In genomic region chr5:6557807-6558575, GRCh38 we compare ENCODE assay signal across 17 cellular contexts.
DNase-seq lines count a peak whose midpoint lies in the region; ATAC-seq and TF ChIP-seq lines count a peak whose summit lies in the region.
"Had no signal": no experiment of that assay in that cellular context is flagged by ENCODE, and none has a peak within 500 bp of the region (broad histone marks: within the 10 kb centered on the region; RNA-seq: fewer than 3 reads in every experiment).

No MANE protein-coding gene starts in this region.

- H3K4me3 ChIP-seq in IMR-90 (ENCODE audit: insufficient read depth, low read depth, low read length) (no peak overlapping the region), esophagus muscularis mucosa (no peak overlapping the region)
- H3K4me3 ChIP-seq: GM23248 had no signal

- BruUV-seq in IMR-90 (replicated peaks; lab: Mats Ljungman, UMichigan), result no TSS peak

- H3K4me1 Mint-ChIP-seq in osteocyte (ENCODE audit: unreplicated experiment), result peaks cover 12% of the 10 kb centered on the region
- H3K4me1 Mint-ChIP-seq: CD4-positive, alpha-beta memory T cell had no signal

- H2BK20ac ChIP-seq in IMR-90 (ENCODE audit: low read depth, low read length), result no peak overlapping the region

- no peak overlapping the region for H3K14ac ChIP-seq in IMR-90 (replicated peaks; ENCODE audit: low read depth, low read length)

- no peak overlapping the region for H3K4ac ChIP-seq in IMR-90 (ENCODE audit: low read depth, low read length)

- H3K18ac ChIP-seq in IMR-90 (ENCODE audit: low read depth, low read length), result no peak overlapping the region

- POLR2A ChIA-PET in IMR-90 (lab: Charles Lee; ENCODE audit: unreplicated experiment), result no interaction called here

- H3K27ac Mint-ChIP-seq in osteocyte (ENCODE audit: unreplicated experiment), result no peak overlapping the region
- H3K27ac Mint-ChIP-seq: CD4-positive, alpha-beta memory T cell; HFFc6 had no signal

- H4K8ac ChIP-seq in IMR-90 (ENCODE audit: low read depth in 2 of 2, low read length in 2 of 2), result no peak overlapping the region

- H3K79me1 ChIP-seq in IMR-90 (ENCODE audit: low read depth in 1 of 2, low read length in 2 of 2), result no peaks in the 10 kb centered on the region

- peaks cover 7% of the 10 kb centered on the region for H3K27me3 Mint-ChIP-seq in osteocyte (ENCODE audit: unreplicated experiment)

- H2AK5ac ChIP-seq in IMR-90 (ENCODE audit: low read depth, low read length), result no peak overlapping the region

- intact Hi-C loops in IMR-90 (cut with micrococcal nuclease) (no loop called here), esophagus muscularis mucosa (cut with DNase I) (no loop called here)

- no peak overlapping the region for H2BK15ac ChIP-seq in IMR-90 (ENCODE audit: low read depth, low read length)

- WGBS in IMR-90 (ENCODE audit: extremely low coverage in 2 of 2, insufficient read length in 1 of 2), 2 experiments, result 45% methylated on average over 2 of the region's 6 CpGs; no CpG with 5 or more reads in 1 of the 2 experiments
- 90% methylated on average over 6 of the region's 6 CpGs for WGBS in esophagus muscularis mucosa

- no peaks in the 10 kb centered on the region for H3K4me1 ChIP-seq in IMR-90 (ENCODE audit: control insufficient read depth, insufficient read depth, low read length)
- H3K4me1 ChIP-seq in esophagus muscularis mucosa, result no peaks in the 10 kb centered on the region

- H3K36me3 Mint-ChIP-seq in osteocyte (ENCODE audit: unreplicated experiment), result no peaks in the 10 kb centered on the region
- H3K36me3 Mint-ChIP-seq: CD4-positive, alpha-beta memory T cell had no signal

- TF ChIP-seq RAD21 in IMR-90 (IDR thresholded peaks at IDR 0.05; ENCODE audit: low read length), result no peak

- peak overlapping the region; percentile 24 for H2AK9ac ChIP-seq in IMR-90 (replicated peaks; ENCODE audit: low read depth, low read length, poor library complexity)

- no peaks in the 10 kb centered on the region for H3K9me3 Mint-ChIP-seq in osteocyte (ENCODE audit: unreplicated experiment)
- H3K9me3 Mint-ChIP-seq: HFFc6 had no signal

- no peaks in the 10 kb centered on the region for H3K36me3 ChIP-seq in IMR-90 (ENCODE audit: control insufficient read depth, insufficient read depth, low read length)
- H3K36me3 ChIP-seq in esophagus muscularis mucosa, result no peaks in the 10 kb centered on the region

- in situ Hi-C loops in IMR-90 (cut with MboI; ENCODE audit: low sequenced_read_pairs), result no loop called here

- H3K9ac ChIP-seq in IMR-90 (ENCODE audit: low read depth, low read length), result no peak overlapping the region
- H3K9ac ChIP-seq: GM23248 had no signal

- H4K5ac ChIP-seq in IMR-90 (ENCODE audit: low read depth, low read length), result no peak overlapping the region

- H3K9me3 ChIP-seq in IMR-90 (ENCODE audit: control insufficient read depth, insufficient read depth, low read length), result no peaks in the 10 kb centered on the region
- H3K9me3 ChIP-seq in esophagus muscularis mucosa, result peaks cover 0 to 3% (median 0%) of the 10 kb centered on the region in 4 donors

- H2AFZ ChIP-seq in IMR-90 (replicated peaks; ENCODE audit: low read length, poor library complexity), result no peak overlapping the region
- H2AFZ ChIP-seq: GM23248 had no signal

- H3K4me2 ChIP-seq in IMR-90 (ENCODE audit: low read depth, low read length), result no peak overlapping the region

- no peak overlapping the region for H3K23ac ChIP-seq in IMR-90 (ENCODE audit: low read depth, low read length)

- H3K56ac ChIP-seq in IMR-90 (ENCODE audit: extremely low read depth, insufficient read depth, low read length), result no peak overlapping the region

- no peak overlapping the region for H3K27ac ChIP-seq in IMR-90 (ENCODE audit: insufficient read depth, low read length)
- no peak overlapping the region for H3K27ac ChIP-seq in esophagus muscularis mucosa (replicated peaks in 1 of 4)
- H3K27ac ChIP-seq: GM23248 had no signal

- no peak overlapping the region for H2BK5ac ChIP-seq in IMR-90 (ENCODE audit: low read depth, low read length, poor library complexity, severe bottlenecking)

- TF ChIP-seq POLR2A in IMR-90 (IDR thresholded peaks at IDR 0.05; ENCODE audit: low read depth, low read length), result no peak
- no peak for TF ChIP-seq POLR2A in esophagus muscularis mucosa (IDR thresholded peaks at IDR 0.05; ENCODE audit: low read depth)

- H3K4me3 Mint-ChIP-seq in osteocyte (ENCODE audit: unreplicated experiment), result no peak overlapping the region
- H3K4me3 Mint-ChIP-seq: CD4-positive, alpha-beta memory T cell; HFFc6 had no signal

- dilution Hi-C loops in IMR-90 (cut with HindIII; ENCODE audit: low sequenced_read_pairs, unreplicated experiment), result no loop called here

- no peaks in the 10 kb centered on the region for H3K9me1 ChIP-seq in IMR-90 (ENCODE audit: insufficient read depth, low read length)

- no peaks in the 10 kb centered on the region for H3K27me3 ChIP-seq in IMR-90 (ENCODE audit: control insufficient read depth, insufficient read depth, low read length)
- H3K27me3 ChIP-seq in esophagus muscularis mucosa, result peaks cover 0 to 9% (median 0%) of the 10 kb centered on the region in 4 donors

- CTCF ChIA-PET in IMR-90 (lab: Yijun Ruan, JAX), result interaction anchor here (0.6 kb wide), 1 partner anchor 39 kb away, joined by 3 read pairs; no protein-coding TSS in a partner anchor

- H2BK120ac ChIP-seq in IMR-90 (ENCODE audit: low read depth, low read length), result no peak overlapping the region

- TF ChIP-seq EP300 in esophagus muscularis mucosa (IDR thresholded peaks at IDR 0.05), result no peak

- no peak for DNase-seq in IMR-90
- peak; percentile 77 for DNase-seq in esophagus muscularis mucosa (ENCODE audit: extremely low spot score)
- peak; percentile 46 for DNase-seq in osteocyte (ENCODE audit: extremely low spot score, unreplicated experiment)
- DNase-seq in NCI-H1105 treated with DMSO at 0.1 percent for 48 hours (lab: John Stamatoyannopoulos, UW), result no peak
- no peak for DNase-seq in activated naive CD4-positive, alpha-beta T cell treated with Interleukin-2 at 50 U/mL for 16 hours
- DNase-seq: C1 segment of cervical spinal cord; Calu3; CD4-positive, alpha-beta memory T cell; COR-L47; DMS53; DMS79 treated with DMSO at 0.1 percent for 48 hours; GF-D8; GM23248; H7; HFFc6 had no signal

- H4K91ac ChIP-seq in IMR-90 (ENCODE audit: insufficient read depth, low read depth, low read length), result no peak overlapping the region

- H4K20me1 ChIP-seq in IMR-90 (ENCODE audit: insufficient read depth, low read length), result no peaks in the 10 kb centered on the region

- TF ChIP-seq CTCF in IMR-90 (conservative IDR thresholded peaks at IDR 0.05; ENCODE audit: low read depth, low read length) (no peak), esophagus muscularis mucosa (IDR thresholded peaks at IDR 0.05) (no peak), osteocyte (IDR thresholded peaks at IDR 0.05) (no peak)

- no peak for ATAC-seq in IMR-90 (ENCODE audit: low read depth)
- ATAC-seq in GM21447 (IDR thresholded peaks at IDR 0.05; ENCODE audit: unreplicated experiment), result no peak
- ATAC-seq: HCT116 had no signal

TF ChIP-seq in IMR-90, 13 proteins besides CTCF, POLR2A, EP300 and RAD21:
- TF ChIP-seq MAFK (IDR thresholded peaks at IDR 0.05; ENCODE audit: low read depth, low read length), result no peak
- no peak for TF ChIP-seq MXI1 (IDR thresholded peaks at IDR 0.05; ENCODE audit: borderline replicate concordance, low read depth, low read length)
- TF ChIP-seq, protein P1, sequence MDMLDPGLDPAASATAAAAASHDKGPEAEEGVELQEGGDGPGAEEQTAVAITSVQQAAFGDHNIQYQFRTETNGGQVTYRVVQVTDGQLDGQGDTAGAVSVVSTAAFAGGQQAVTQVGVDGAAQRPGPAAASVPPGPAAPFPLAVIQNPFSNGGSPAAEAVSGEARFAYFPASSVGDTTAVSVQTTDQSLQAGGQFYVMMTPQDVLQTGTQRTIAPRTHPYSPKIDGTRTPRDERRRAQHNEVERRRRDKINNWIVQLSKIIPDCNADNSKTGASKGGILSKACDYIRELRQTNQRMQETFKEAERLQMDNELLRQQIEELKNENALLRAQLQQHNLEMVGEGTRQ (IDR thresholded peaks at IDR 0.05; ENCODE audit: low read depth, low read length), result no peak
- no peak for TF ChIP-seq FOS (IDR thresholded peaks at IDR 0.05; ENCODE audit: low read depth, low read length)
- no peak for TF ChIP-seq RCOR1 (IDR thresholded peaks at IDR 0.05; ENCODE audit: insufficient replicate concordance, low read length)
- no peak for TF ChIP-seq BHLHE40 (IDR thresholded peaks at IDR 0.05; ENCODE audit: low read depth, low read length)
- no peak for TF ChIP-seq SMC3 (IDR thresholded peaks at IDR 0.05; ENCODE audit: low read depth, low read length)
- no peak for TF ChIP-seq MAZ (IDR thresholded peaks at IDR 0.05; ENCODE audit: borderline replicate concordance, low read depth, low read length)
- TF ChIP-seq RFX5 (IDR thresholded peaks at IDR 0.05; ENCODE audit: low read depth, low read length), result no peak
- no peak for TF ChIP-seq ELK1 (IDR thresholded peaks at IDR 0.05; ENCODE audit: borderline replicate concordance, low read depth, low read length)
- no peak for TF ChIP-seq CHD1 (IDR thresholded peaks at IDR 0.05; ENCODE audit: low read depth, low read length)
- TF ChIP-seq NFE2L2 (IDR thresholded peaks at IDR 0.05; ENCODE audit: low read depth, low read length), result no peak
- no peak for TF ChIP-seq CEBPB (IDR thresholded peaks at IDR 0.05; ENCODE audit: low read depth, low read length)

Comparison
In these comparisons a context has a peak if more than half of its experiments do, and no peak if none do; other contexts are left out.
1. DNase-seq: peak in esophagus muscularis mucosa (single experiment) and osteocyte (single experiment); none in IMR-90 (single experiment), NCI-H1105 treated with DMSO at 0.1 percent for 48 hours (single experiment) and activated naive CD4-positive, alpha-beta T cell treated with Interleukin-2 at 50 U/mL for 16 hours (single experiment).